ENCODE assay signal across 1 cellular context in the genomic region with DNA sequence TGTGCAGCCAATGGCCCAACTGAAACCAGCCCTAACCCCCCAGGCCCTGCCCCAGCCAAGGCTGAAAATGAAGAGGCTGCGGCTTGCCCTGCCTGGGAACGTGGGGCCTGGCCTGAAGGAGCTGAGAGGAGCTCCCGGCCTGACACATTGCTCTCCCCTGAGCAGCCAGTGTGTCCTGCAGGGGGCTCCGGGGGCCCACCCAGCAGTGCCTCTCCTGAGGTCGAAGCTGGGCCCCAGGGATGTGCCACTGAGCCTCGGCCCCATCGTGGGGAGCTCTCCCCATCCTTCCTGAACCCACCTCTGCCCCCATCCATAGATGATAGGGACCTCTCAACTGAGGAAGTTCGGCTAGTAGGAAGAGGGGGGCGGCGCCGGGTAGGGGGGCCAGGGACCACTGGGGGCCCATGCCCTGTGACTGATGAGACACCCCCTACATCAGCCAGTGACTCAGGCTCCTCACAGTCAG.
TF ChIP-seq lines count a peak whose summit lies in the region.

No MANE protein-coding gene starts in this region.

TF ChIP-seq in K562, 482 proteins besides CTCF, POLR2A, EP300 and RAD21:
- TF ChIP-seq ZNF785 (CRISPR knock-in tag; IDR thresholded peaks at IDR 0.05) (no peak), ZNF282 (CRISPR knock-in tag; IDR thresholded peaks at IDR 0.05) (no peak), POLR2G (IDR thresholded peaks at IDR 0.05; ENCODE audit: low read depth, low read length) (peak; percentile 24; the same call in 1 of the 2 replicates), RBFOX2 (IDR thresholded peaks at IDR 0.05; ENCODE audit: low read depth, low read length) (peak; percentile 45), HDAC3 (IDR thresholded peaks at IDR 0.05; ENCODE audit: borderline replicate concordance, partially characterized antibody) (no peak), RBM22 (IDR thresholded peaks at IDR 0.05; ENCODE audit: low read depth, low read length, poor library complexity, severe bottlenecking) (peak; percentile 23)
